Comparison of ENCODE assay signal across 2 cellular contexts in the genomic region with DNA sequence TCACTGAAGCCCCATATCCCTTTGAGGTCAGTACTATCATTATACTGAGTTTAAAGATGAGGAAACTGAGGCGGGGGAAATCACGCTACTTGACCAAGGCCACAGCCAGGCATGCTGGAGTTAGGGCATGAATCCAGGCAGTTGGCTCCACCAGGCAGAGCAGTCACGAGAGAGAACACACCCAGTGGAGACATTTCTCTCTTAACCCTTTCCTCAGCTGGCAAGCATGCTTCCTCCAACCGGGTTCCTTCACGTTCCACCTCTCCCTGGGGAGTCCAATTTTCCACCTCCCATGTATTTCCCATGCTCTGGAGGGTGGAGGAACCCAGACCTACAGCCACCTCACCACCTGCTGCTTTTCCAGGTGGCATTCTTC.
A peak's percentile ranks its signal among the peaks of the same experiment; 100 is the strongest.
TF ChIP-seq lines count a peak whose summit lies in the region.

No MANE protein-coding gene starts in this region.

TF ChIP-seq in HepG2, 621 proteins besides CTCF, POLR2A, EP300 and RAD21:
- no peak for TF ChIP-seq IRX3 (CRISPR knock-in tag; IDR thresholded peaks at IDR 0.05; ENCODE audit: borderline replicate concordance, low read depth)
- TF ChIP-seq ZNF652 (CRISPR knock-in tag; IDR thresholded peaks at IDR 0.05; ENCODE audit: borderline replicate concordance, low read depth), result peak; percentile 15; the same call in 1 of the 2 replicates

TF ChIP-seq in SK-N-SH, 30 proteins besides CTCF, POLR2A, EP300 and RAD21:
- TF ChIP-seq JUND (IDR thresholded peaks at IDR 0.05), result no peak
- TF ChIP-seq, protein P1, sequence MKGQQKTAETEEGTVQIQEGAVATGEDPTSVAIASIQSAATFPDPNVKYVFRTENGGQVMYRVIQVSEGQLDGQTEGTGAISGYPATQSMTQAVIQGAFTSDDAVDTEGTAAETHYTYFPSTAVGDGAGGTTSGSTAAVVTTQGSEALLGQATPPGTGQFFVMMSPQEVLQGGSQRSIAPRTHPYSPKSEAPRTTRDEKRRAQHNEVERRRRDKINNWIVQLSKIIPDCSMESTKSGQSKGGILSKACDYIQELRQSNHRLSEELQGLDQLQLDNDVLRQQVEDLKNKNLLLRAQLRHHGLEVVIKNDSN (IDR thresholded peaks at IDR 0.05; ENCODE audit: borderline replicate concordance, low read depth), result no peak
- no peak for TF ChIP-seq CHD2 (IDR thresholded peaks at IDR 0.05; ENCODE audit: low read length, partially characterized antibody)
- TF ChIP-seq SMC3 (IDR thresholded peaks at IDR 0.05; ENCODE audit: low read depth, low read length), result no peak
- no peak for TF ChIP-seq RCOR1 (IDR thresholded peaks at IDR 0.05; ENCODE audit: low read length)
- no peak for TF ChIP-seq YY1 (IDR thresholded peaks at IDR 0.05; ENCODE audit: low read depth)
- no peak for TF ChIP-seq ELF1 (IDR thresholded peaks at IDR 0.05)
- TF ChIP-seq NFIC (IDR thresholded peaks at IDR 0.05; ENCODE audit: borderline replicate concordance), result no peak
- no peak for TF ChIP-seq EZH2phosphoT487 (IDR thresholded peaks at IDR 0.05; ENCODE audit: borderline replicate concordance, low read depth)
TF ChIP-seq in SK-N-SH: peak in this region for 0.
